ENCODE assay signal across 20 cellular contexts in the genomic region with DNA sequence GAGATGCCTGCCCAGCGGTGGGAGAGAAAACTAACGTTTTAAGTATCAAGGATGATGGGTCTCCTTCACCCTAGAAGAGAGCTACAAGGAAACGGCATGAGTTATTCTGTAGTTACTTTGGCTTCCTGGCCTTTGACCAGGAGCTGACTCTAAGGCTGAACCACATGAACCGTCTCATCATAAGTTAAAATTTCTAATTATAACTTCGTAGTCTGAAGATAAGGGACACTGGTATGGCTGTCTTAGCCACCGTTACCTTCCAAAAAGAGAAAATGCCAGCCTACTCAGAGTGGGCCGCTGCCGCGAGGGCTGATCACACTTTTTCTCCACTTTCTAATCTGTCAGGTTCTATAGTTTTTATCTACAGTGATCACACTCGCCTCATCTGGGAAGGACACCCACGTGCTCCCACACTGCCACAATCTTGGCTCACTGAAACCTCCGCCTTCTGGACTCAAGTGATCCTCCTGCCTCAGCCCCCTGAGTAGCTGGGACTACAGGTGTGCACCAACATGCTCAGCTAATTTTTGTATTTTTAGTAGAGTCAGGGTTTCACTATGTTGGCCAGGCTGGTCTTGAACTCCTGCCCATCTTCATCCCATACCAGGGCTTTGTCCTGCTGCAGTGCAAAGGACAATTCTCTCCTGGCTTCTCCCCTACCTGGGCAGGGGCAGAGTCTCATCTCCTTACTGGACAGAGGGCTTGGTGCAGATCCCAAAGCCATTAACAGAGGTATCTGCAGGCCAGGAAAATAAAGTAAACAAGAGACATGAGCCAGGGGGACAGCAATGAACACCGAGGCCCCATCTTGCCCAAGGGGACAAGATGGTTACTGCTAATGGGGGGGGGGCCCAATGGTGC.
DNase-seq lines count a peak whose midpoint lies in the region; ATAC-seq and TF ChIP-seq lines count a peak whose summit lies in the region.
"Had no signal": no experiment of that assay in that cellular context is flagged by ENCODE, and none has a peak within 500 bp of the region (broad histone marks: within the 10 kb centered on the region; RNA-seq: fewer than 3 reads in every experiment).

No MANE protein-coding gene starts in this region.

- no peaks in the 10 kb centered on the region for H4K20me1 ChIP-seq in DOHH2 (ENCODE audit: control insufficient read depth, insufficient read depth, low read depth, low read length)
- H4K20me1 ChIP-seq in SU-DHL-6 (ENCODE audit: low read depth, low read length) = no peaks in the 10 kb centered on the region

- ATAC-seq in HG02840 (IDR thresholded peaks at IDR 0.05; ENCODE audit: low FRiP score, unreplicated experiment) = no peak
- ATAC-seq: K562 had no signal

- peak overlapping the region; percentile 42 for H3K4me3 ChIP-seq in DOHH2 (ENCODE audit: low read length)
- peak overlapping the region; percentile 15 for H3K4me3 ChIP-seq in SU-DHL-6 (ENCODE audit: insufficient read depth, low read length, poor library complexity, severe bottlenecking)
- no peak overlapping the region for H3K4me3 ChIP-seq in cardiac muscle cell
- no peak overlapping the region for H3K4me3 ChIP-seq in skeletal muscle satellite cell (ENCODE audit: low read length)
- H3K4me3 ChIP-seq: K562, sigmoid colon had no signal

- peaks cover 4% of the 10 kb centered on the region for H3K9me3 Mint-ChIP-seq in type B pancreatic cell
- H3K9me3 Mint-ChIP-seq: activated CD4-positive, alpha-beta T cell treated with anti-CD3 and anti-CD28 coated beads, Interleukin-2, amount 10 ng/mL, durations not matched to agents 7 days and 5 days; activated naive CD4-positive, alpha-beta T cell treated with anti-CD3 and anti-CD28 coated beads, Interleukin-2, amount 50 U/mL, for 24 hours had no signal

- H3K27me3 Mint-ChIP-seq in type B pancreatic cell = no peaks in the 10 kb centered on the region
- H3K27me3 Mint-ChIP-seq: activated CD4-positive, alpha-beta T cell treated with anti-CD3 and anti-CD28 coated beads, Interleukin-2, amount 10 ng/mL, durations not matched to agents 7 days and 5 days; activated naive CD4-positive, alpha-beta T cell treated with anti-CD3 and anti-CD28 coated beads, Interleukin-2, amount 50 U/mL, for 24 hours had no signal

- H3K4me1 Mint-ChIP-seq in type B pancreatic cell (ENCODE audit: unreplicated experiment) = peaks cover 11% of the 10 kb centered on the region

- peaks cover 85% of the 10 kb centered on the region for H3F3A ChIP-seq in DOHH2 (ENCODE audit: control insufficient read depth, insufficient read depth)
- H3F3A ChIP-seq in SU-DHL-6 (ENCODE audit: insufficient read depth) = peaks cover 95% of the 10 kb centered on the region

- H3K4me1 ChIP-seq in DOHH2 (ENCODE audit: control insufficient read depth, low read length) = peaks cover 100% of the 10 kb centered on the region
- H3K4me1 ChIP-seq in cardiac muscle cell (ENCODE audit: low read depth) = peaks cover 31% of the 10 kb centered on the region
- peaks cover 34% of the 10 kb centered on the region for H3K4me1 ChIP-seq in skeletal muscle satellite cell (ENCODE audit: control insufficient read depth, insufficient read depth, low read length)
- H3K4me1 ChIP-seq: sigmoid colon had no signal

- H3K9ac ChIP-seq in SU-DHL-6 (ENCODE audit: low read length) = peak overlapping the region; percentile 53
- peak overlapping the region; percentile 27 for H3K9ac ChIP-seq in skeletal muscle satellite cell (ENCODE audit: low read depth, low read length)

- H3K4me3 Mint-ChIP-seq in type B pancreatic cell = no peak overlapping the region
- H3K4me3 Mint-ChIP-seq: activated CD4-positive, alpha-beta T cell treated with anti-CD3 and anti-CD28 coated beads, Interleukin-2, amount 10 ng/mL, durations not matched to agents 7 days and 5 days; activated naive CD4-positive, alpha-beta T cell treated with anti-CD3 and anti-CD28 coated beads, Interleukin-2, amount 50 U/mL, for 24 hours had no signal

- peaks cover 97% of the 10 kb centered on the region for H3K79me2 ChIP-seq in DOHH2 (ENCODE audit: control insufficient read depth, low read length)
- peaks cover 92% of the 10 kb centered on the region for H3K79me2 ChIP-seq in SU-DHL-6 (ENCODE audit: insufficient read depth, low read length)

- H3K4me2 ChIP-seq in DOHH2 (ENCODE audit: low read length) (peak overlapping the region; percentile 74), SU-DHL-6 (ENCODE audit: low read depth, low read length, poor library complexity, severe bottlenecking) (peak overlapping the region; percentile 69), skeletal muscle satellite cell (ENCODE audit: low read length) (no peak overlapping the region)

- no peak overlapping the region for H2AFZ ChIP-seq in SU-DHL-6 (ENCODE audit: low read depth, low read length, severe bottlenecking)

- peak overlapping the region; percentile 100 for H3K27ac ChIP-seq in DOHH2 (ENCODE audit: low read depth, low read length)
- H3K27ac ChIP-seq in SU-DHL-6 (ENCODE audit: low read depth, low read length) = peak overlapping the region; percentile 100
- peak overlapping the region; percentile 18 for H3K27ac ChIP-seq in cardiac muscle cell
- H3K27ac ChIP-seq: neutrophil had no signal

- H3K36me3 ChIP-seq in DOHH2 (ENCODE audit: control insufficient read depth, low read length) (peaks cover 86% of the 10 kb centered on the region), SU-DHL-6 (ENCODE audit: low read length) (peaks cover 18% of the 10 kb centered on the region), cardiac muscle cell (no peaks in the 10 kb centered on the region), skeletal muscle satellite cell (ENCODE audit: insufficient read depth, low read length) (no peaks in the 10 kb centered on the region)
- H3K36me3 ChIP-seq: neutrophil, sigmoid colon had no signal

- H3K27me3 ChIP-seq in DOHH2 (ENCODE audit: control insufficient read depth, low read length) (no peaks in the 10 kb centered on the region), SU-DHL-6 (ENCODE audit: low read length) (no peaks in the 10 kb centered on the region), cardiac muscle cell (no peaks in the 10 kb centered on the region), skeletal muscle satellite cell (ENCODE audit: control insufficient read depth, insufficient read depth, low read length) (no peaks in the 10 kb centered on the region)
- H3K27me3 ChIP-seq: neutrophil, sigmoid colon had no signal

- H3K27ac Mint-ChIP-seq in type B pancreatic cell = no peak overlapping the region
- H3K27ac Mint-ChIP-seq: activated CD4-positive, alpha-beta T cell treated with anti-CD3 and anti-CD28 coated beads, Interleukin-2, amount 10 ng/mL, durations not matched to agents 7 days and 5 days; activated naive CD4-positive, alpha-beta T cell treated with anti-CD3 and anti-CD28 coated beads, Interleukin-2, amount 50 U/mL, for 24 hours had no signal

- H3K9me3 ChIP-seq in DOHH2 (ENCODE audit: control insufficient read depth, insufficient read depth, low read length) (no peaks in the 10 kb centered on the region), SU-DHL-6 (ENCODE audit: insufficient read depth, low read length) (no peaks in the 10 kb centered on the region), cardiac muscle cell (ENCODE audit: low read depth) (no peaks in the 10 kb centered on the region), skeletal muscle satellite cell (replicated peaks; ENCODE audit: low read length) (no peaks in the 10 kb centered on the region)
- H3K9me3 ChIP-seq: neutrophil, sigmoid colon had no signal

- DNase-seq in cardiac muscle cell (ENCODE audit: low read depth in 1 of 2, low spot score in 1 of 2) (no peak), NCI-H345 treated with DMSO at 0.1 percent for 48 hours (lab: John Stamatoyannopoulos, UW; ENCODE audit: unreplicated experiment) (no peak), type B pancreatic cell (ENCODE audit: extremely low spot score, unreplicated experiment) (no peak)
- no peak for DNase-seq in activated CD4-positive, CD25-positive, alpha-beta regulatory T cell treated with anti-CD3 and anti-CD28 coated beads, Interleukin-2, amount 50 U/mL, for 72 hours
- DNase-seq: activated CD4-positive, alpha-beta T cell treated with anti-CD3 and anti-CD28 coated beads, Interleukin-2, amount 10 ng/mL, durations not matched to agents 7 days and 5 days; activated CD8-positive, alpha-beta memory T cell treated with anti-CD3 and anti-CD28 coated beads, Interleukin-2, amount 50 U/mL, for 48 hours; GF-D8; GOT3; hippocampal formation; NCI-H1092 treated with DMSO at 0.1 percent for 48 hours; NCI-H2081 treated with DMSO at 0.1 percent for 48 hours; NCI-H748 treated with DMSO at 0.1 percent for 48 hours; sigmoid colon had no signal

- H3K36me3 Mint-ChIP-seq in type B pancreatic cell = no peaks in the 10 kb centered on the region

- TF ChIP-seq CTCF in DOHH2 (IDR thresholded peaks at IDR 0.05; ENCODE audit: low read depth, low read length, poor library complexity, severe bottlenecking) (no peak), SU-DHL-6 (IDR thresholded peaks at IDR 0.05; ENCODE audit: insufficient read depth, low read length, poor library complexity, severe bottlenecking) (no peak), cardiac muscle cell (IDR thresholded peaks at IDR 0.05; ENCODE audit: low read depth, low read length) (no peak), type B pancreatic cell (conservative IDR thresholded peaks at IDR 0.05) (no peak)

- H3K9me2 ChIP-seq in DOHH2 (replicated peaks; ENCODE audit: control insufficient read depth, low read length) (no peaks in the 10 kb centered on the region), SU-DHL-6 (replicated peaks; ENCODE audit: insufficient read depth, low read length) (no peaks in the 10 kb centered on the region)

Comparison
In these comparisons a context has a peak if more than half of its experiments do, and no peak if none do; other contexts are left out.
1. H3K27ac ChIP-seq: peak in every context shown above with its lines; median percentile 100 in DOHH2; 100 in SU-DHL-6; 18 in cardiac muscle cell.
2. H3K4me3 ChIP-seq: peak in DOHH2 (single experiment) and SU-DHL-6 (single experiment); none in cardiac muscle cell (single experiment) and skeletal muscle satellite cell (single experiment).